ENCODE assay signal across 9 cellular contexts in the genomic region with DNA sequence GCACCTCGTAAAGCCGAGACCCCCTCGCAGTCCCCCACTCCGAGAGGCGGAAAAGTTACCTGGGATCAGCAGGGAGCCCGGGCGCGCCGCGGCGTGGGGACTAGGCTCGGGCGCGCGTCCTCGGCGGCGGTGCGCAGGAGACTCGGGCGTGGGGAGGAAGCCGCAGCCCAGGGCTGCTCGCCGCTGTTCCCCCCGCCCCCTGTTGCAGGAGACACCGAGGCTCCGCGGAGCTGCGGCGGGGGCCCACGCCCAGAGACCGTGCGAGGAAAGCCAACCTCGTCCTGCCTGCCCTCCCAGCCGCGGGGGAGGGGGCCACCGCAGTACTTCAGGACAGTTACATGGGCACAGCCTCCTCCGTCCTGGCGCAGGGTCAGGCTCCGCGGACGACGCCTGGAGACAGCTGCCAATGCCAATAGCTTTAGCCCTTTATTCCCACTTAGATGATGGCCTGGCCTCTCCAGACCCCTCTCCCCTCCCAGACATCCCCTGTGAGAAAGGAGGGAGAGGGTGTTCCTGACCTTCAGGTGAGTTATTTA. TPM values are rescaled to one million over a fixed set of nuclear protein-coding genes. Genes with fewer than 3 reads are reported as not detected.
DNase-seq lines count a peak whose midpoint lies in the region; ATAC-seq and TF ChIP-seq lines count a peak whose summit lies in the region.
"Had no signal": no experiment of that assay in that cellular context is flagged by ENCODE, and none has a peak within 500 bp of the region (broad histone marks: within the 10 kb centered on the region; RNA-seq: fewer than 3 reads in every experiment).

EPB41L3 (minus strand) TSS at position 144 of the 536 bp plus-strand sequence. CDS start 54,814 bp downstream, outside the sequence.

- peaks cover 34% of the 10 kb centered on the region for H3K27me3 Mint-ChIP-seq in IgD-negative memory B cell
- peaks cover 31 to 55% of the 10 kb centered on the region in 2 donors for H3K27me3 Mint-ChIP-seq in stimulated activated naive B cell treated with anti-CD40 and anti-IgM and Interleukin-4, amounts not matched to agents 10 μg/mL and 1 μg/mL and 100 μg/mL, for 72 hours

- POLR2A ChIA-PET in AG04449 (lab: Yijun Ruan, JAX), result no interaction called here

- no peaks in the 10 kb centered on the region for H3K36me3 Mint-ChIP-seq in IgD-negative memory B cell
- H3K36me3 Mint-ChIP-seq in stimulated activated naive B cell treated with anti-CD40 and anti-IgM and Interleukin-4, amounts not matched to agents 10 μg/mL and 1 μg/mL and 100 μg/mL, for 72 hours, result no peaks in the 10 kb centered on the region

- TF ChIP-seq CTCF in AG04449 (IDR thresholded peaks at IDR 0.05; ENCODE audit: insufficient read depth, low read length, missing control alignments), result no peak
- TF ChIP-seq CTCF in GM20000 (IDR thresholded peaks at IDR 0.05; ENCODE audit: extremely low read depth, missing control alignments), result no peak

- CTCF ChIA-PET in AG04449 (lab: Yijun Ruan, JAX), result no interaction called here

- peaks cover 0 to 5% (median 0%) of the 10 kb centered on the region in 3 donors for H3K9me3 Mint-ChIP-seq in IgD-negative memory B cell
- H3K9me3 Mint-ChIP-seq in stimulated activated naive B cell treated with anti-CD40 and anti-IgM and Interleukin-4, amounts not matched to agents 10 μg/mL and 1 μg/mL and 100 μg/mL, for 72 hours, result no peaks in the 10 kb centered on the region
- H3K9me3 Mint-ChIP-seq: stimulated activated naive CD8-positive, alpha-beta T cell treated with anti-CD3 and anti-CD28 coated beads, Interleukin-15, Interleukin-2, amounts not matched to agents 100 ng/mL and 50 ng/mL, for 24 hours had no signal

- no peak for ATAC-seq in stimulated activated naive B cell treated with anti-CD40 and anti-IgM and Interleukin-4, amounts not matched to agents 10 μg/mL and 1 μg/mL and 100 μg/mL, for 72 hours (replicated peaks)
- ATAC-seq in HG03196 (IDR thresholded peaks at IDR 0.05; ENCODE audit: unreplicated experiment), result no peak
- ATAC-seq in HG02759 (IDR thresholded peaks at IDR 0.05; ENCODE audit: unreplicated experiment), result no peak

- DNase-seq in AG04449 (ENCODE audit: low read depth, low spot score) (no peak), cerebellum (ENCODE audit: low spot score) (peak; percentile 58), kidney tubule cell (ENCODE audit: low spot score) (peak; percentile 63), GM20000 (ENCODE audit: low spot score) (no peak)
- DNase-seq in stimulated activated naive B cell treated with anti-CD40 and anti-IgM and Interleukin-4, amounts not matched to agents 10 μg/mL and 1 μg/mL and 100 μg/mL, for 72 hours, result no peak

- H3K4me1 Mint-ChIP-seq in IgD-negative memory B cell, result peaks cover 0 to 4% (median 3%) of the 10 kb centered on the region in 3 donors
- no peaks in the 10 kb centered on the region for H3K4me1 Mint-ChIP-seq in stimulated activated naive B cell treated with anti-CD40 and anti-IgM and Interleukin-4, amounts not matched to agents 10 μg/mL and 1 μg/mL and 100 μg/mL, for 72 hours

- peak within 1 kb of the TSS; percentile 54 for H3K4me3 ChIP-seq in AG04449 (ENCODE audit: low read depth, low read length)

- H3K4me3 Mint-ChIP-seq in IgD-negative memory B cell, result peak within 1 kb of the TSS; percentile 3 to 66 (median 56)
- H3K4me3 Mint-ChIP-seq in stimulated activated naive B cell treated with anti-CD40 and anti-IgM and Interleukin-4, amounts not matched to agents 10 μg/mL and 1 μg/mL and 100 μg/mL, for 72 hours, result peak within 1 kb of the TSS; percentile 36 to 47
- H3K4me3 Mint-ChIP-seq: stimulated activated naive CD8-positive, alpha-beta T cell treated with anti-CD3 and anti-CD28 coated beads, Interleukin-15, Interleukin-2, amounts not matched to agents 100 ng/mL and 50 ng/mL, for 24 hours had no signal

- no peak within 1 kb of the TSS for H3K27ac Mint-ChIP-seq in IgD-negative memory B cell
- H3K27ac Mint-ChIP-seq in stimulated activated naive B cell treated with anti-CD40 and anti-IgM and Interleukin-4, amounts not matched to agents 10 μg/mL and 1 μg/mL and 100 μg/mL, for 72 hours, result no peak within 1 kb of the TSS
- H3K27ac Mint-ChIP-seq: stimulated activated naive CD8-positive, alpha-beta T cell treated with anti-CD3 and anti-CD28 coated beads, Interleukin-15, Interleukin-2, amounts not matched to agents 100 ng/mL and 50 ng/mL, for 24 hours had no signal

RNA-seq across cellular contexts. Expression of gene EPB41L3, which starts in this region (rescaled TPM):
- polyA plus RNA-seq in IgD-negative memory B cell, result 0.39 TPM
- 61.2 TPM for total RNA-seq in cerebellum

Comparison
In these comparisons a context has a peak if more than half of its experiments do, and no peak if none do; other contexts are left out.
1. DNase-seq: peak in cerebellum (single experiment) and kidney tubule cell (single experiment); none in AG04449 (single experiment), stimulated activated naive B cell treated with anti-CD40 and anti-IgM and Interleukin-4, amounts not matched to agents 10 μg/mL and 1 μg/mL and 100 μg/mL, for 72 hours (single experiment) and GM20000 (single experiment).